Comparison of ENCODE assay signal across 30 cellular contexts in the genomic region with DNA sequence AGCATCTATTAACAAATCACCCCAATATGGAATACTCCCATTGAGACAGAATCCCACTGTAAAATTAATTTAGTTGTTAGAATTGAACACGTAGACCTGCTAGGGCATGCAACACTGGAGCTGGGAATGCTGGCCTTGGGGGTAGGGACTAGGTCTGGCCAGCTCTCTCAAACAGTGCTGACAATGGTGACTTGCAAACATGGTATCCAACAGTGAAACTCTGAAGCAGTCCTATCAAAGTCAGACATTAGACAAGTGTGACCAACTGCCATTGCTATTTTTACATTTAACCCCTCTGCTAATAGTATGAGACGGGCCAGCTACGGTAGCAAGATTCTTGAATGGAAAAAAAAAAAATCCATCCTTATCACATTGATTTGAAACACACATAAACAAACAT. TPM values are rescaled to one million over a fixed set of nuclear protein-coding genes. Genes with fewer than 3 reads are reported as not detected.
DNase-seq lines count a peak whose midpoint lies in the region; ATAC-seq and TF ChIP-seq lines count a peak whose summit lies in the region.
"Had no signal": no experiment of that assay in that cellular context is flagged by ENCODE, and none has a peak within 500 bp of the region (broad histone marks: within the 10 kb centered on the region; RNA-seq: fewer than 3 reads in every experiment).

No MANE protein-coding gene starts in this region.

- H3K79me2 ChIP-seq in GM23338 (replicated peaks; ENCODE audit: insufficient read depth) = peaks cover 99% of the 10 kb centered on the region

- H3F3A ChIP-seq in GM23338 (replicated peaks; ENCODE audit: low read depth) = no peaks in the 10 kb centered on the region

- peaks cover 22% of the 10 kb centered on the region for H3K36me3 Mint-ChIP-seq in GM23338 (ENCODE audit: low read depth)
- H3K36me3 Mint-ChIP-seq in activated T-helper 17 cell treated with anti-CD3 and anti-CD28 coated beads, Interleukin-2, amount 50 U/mL, for 72 hours (ENCODE audit: low read depth) = peaks cover 32% of the 10 kb centered on the region

- peaks cover 27% of the 10 kb centered on the region for H4K20me1 ChIP-seq in GM23338 (replicated peaks; ENCODE audit: insufficient read depth)

- H3K27ac Mint-ChIP-seq in GM23338 = no peak overlapping the region
- H3K27ac Mint-ChIP-seq in activated T-helper 17 cell treated with anti-CD3 and anti-CD28 coated beads, Interleukin-2, amount 50 U/mL, for 72 hours = peak overlapping the region; percentile 78
- H3K27ac Mint-ChIP-seq: activated CD4-positive, alpha-beta memory T cell treated with anti-CD3 and anti-CD28 coated beads, Interleukin-2, amount 10 ng/mL, durations not matched to agents 7 days and 5 days; activated naive CD4-positive, alpha-beta T cell treated with anti-CD3 and anti-CD28 coated beads for 36 hours; T-helper 2 cell treated with Interferon-gamma antibody and Interleukin-4, amounts not matched to agents 5 μg/mL and 100 μg/mL, for 36 hours had no signal

- intact Hi-C loops in left ventricle myocardium inferior (cut with micrococcal nuclease) = no loop called here

- H3K9me3 Mint-ChIP-seq in GM23338 = no peaks in the 10 kb centered on the region
- no peaks in the 10 kb centered on the region for H3K9me3 Mint-ChIP-seq in activated T-helper 17 cell treated with anti-CD3 and anti-CD28 coated beads, Interleukin-2, amount 50 U/mL, for 72 hours
- H3K9me3 Mint-ChIP-seq: activated CD4-positive, alpha-beta memory T cell treated with anti-CD3 and anti-CD28 coated beads, Interleukin-2, amount 10 ng/mL, durations not matched to agents 7 days and 5 days; activated naive CD4-positive, alpha-beta T cell treated with anti-CD3 and anti-CD28 coated beads for 36 hours; CD8-positive, alpha-beta memory T cell; immature natural killer cell; naive thymus-derived CD4-positive, alpha-beta T cell; stimulated activated naive CD8-positive, alpha-beta T cell treated with anti-CD3 and anti-CD28 coated beads, Interleukin-15, amount 100 ng/mL, for 72 hours; T-helper 2 cell treated with Interferon-gamma antibody and Interleukin-4, amounts not matched to agents 5 μg/mL and 100 μg/mL, for 36 hours had no signal

- no peak overlapping the region for H3K4me3 Mint-ChIP-seq in GM23338
- no peak overlapping the region for H3K4me3 Mint-ChIP-seq in activated T-helper 17 cell treated with anti-CD3 and anti-CD28 coated beads, Interleukin-2, amount 50 U/mL, for 72 hours
- H3K4me3 Mint-ChIP-seq: activated CD4-positive, alpha-beta memory T cell treated with anti-CD3 and anti-CD28 coated beads, Interleukin-2, amount 10 ng/mL, durations not matched to agents 7 days and 5 days; activated naive CD4-positive, alpha-beta T cell treated with anti-CD3 and anti-CD28 coated beads for 36 hours; CD8-positive, alpha-beta memory T cell; immature natural killer cell; naive thymus-derived CD4-positive, alpha-beta T cell; stimulated activated naive CD8-positive, alpha-beta T cell treated with anti-CD3 and anti-CD28 coated beads, Interleukin-15, amount 100 ng/mL, for 72 hours; T-helper 2 cell treated with Interferon-gamma antibody and Interleukin-4, amounts not matched to agents 5 μg/mL and 100 μg/mL, for 36 hours had no signal

- no peaks in the 10 kb centered on the region for H3K9me2 ChIP-seq in GM23338 (ENCODE audit: insufficient read depth)

- H3K36me3 ChIP-seq in GM23338 (ENCODE audit: insufficient read depth) (no peaks in the 10 kb centered on the region), left ventricle myocardium inferior (peaks cover 9% of the 10 kb centered on the region)
- H3K36me3 ChIP-seq: neutrophil had no signal

- H3K4me1 ChIP-seq in GM23338 (ENCODE audit: insufficient read depth) (no peaks in the 10 kb centered on the region; the same call in 1 of the 2 replicates), left ventricle myocardium inferior (peaks cover 80% of the 10 kb centered on the region)
- H3K4me1 ChIP-seq: BE2C had no signal

- H3K27me3 ChIP-seq in GM23338 (ENCODE audit: insufficient read depth) (no peaks in the 10 kb centered on the region), left ventricle myocardium inferior (ENCODE audit: low read depth) (no peaks in the 10 kb centered on the region)
- H3K27me3 ChIP-seq: BE2C, neutrophil had no signal

- H3K27me3 Mint-ChIP-seq in GM23338 (ENCODE audit: insufficient read depth, low read depth, poor library complexity) = peaks cover under 1% of the 10 kb centered on the region
- no peaks in the 10 kb centered on the region for H3K27me3 Mint-ChIP-seq in activated T-helper 17 cell treated with anti-CD3 and anti-CD28 coated beads, Interleukin-2, amount 50 U/mL, for 72 hours
- H3K27me3 Mint-ChIP-seq: activated CD4-positive, alpha-beta memory T cell treated with anti-CD3 and anti-CD28 coated beads, Interleukin-2, amount 10 ng/mL, durations not matched to agents 7 days and 5 days; naive thymus-derived CD4-positive, alpha-beta T cell; stimulated activated naive CD8-positive, alpha-beta T cell treated with anti-CD3 and anti-CD28 coated beads, Interleukin-15, amount 100 ng/mL, for 72 hours had no signal

- TF ChIP-seq CTCF in GM23338 (conservative IDR thresholded peaks at IDR 0.05; ENCODE audit: low read depth in 2 of 2) (no peak), left ventricle myocardium inferior (IDR thresholded peaks at IDR 0.05; ENCODE audit: borderline replicate concordance) (no peak)

- H2AFZ ChIP-seq in GM23338 = no peak overlapping the region

- no peak for DNase-seq in GM23338 (ENCODE audit: low spot score)
- DNase-seq in left ventricle myocardium inferior = no peak
- peak; percentile 10 for DNase-seq in renal cortical epithelial cell (ENCODE audit: low read depth)
- no peak for DNase-seq in middle frontal gyrus (ENCODE audit: extremely low spot score, low spot score)
- no peak for DNase-seq in stimulated activated CD4-positive, alpha-beta T cell treated with anti-CD3 and anti-CD28 coated beads, Interleukin-2, amount 100 ng/mL, for 24 hours
- no peak for DNase-seq in OCI-M2 (lab: John Stamatoyannopoulos, UW; ENCODE audit: unreplicated experiment)
- DNase-seq: activated CD4-positive, alpha-beta memory T cell treated with anti-CD3 and anti-CD28 coated beads, Interleukin-2, amount 10 ng/mL, durations not matched to agents 7 days and 5 days; activated CD8-positive, alpha-beta memory T cell treated with anti-CD3 and anti-CD28 coated beads, Interleukin-2, amount 50 U/mL, for 4 hours; activated naive CD4-positive, alpha-beta T cell treated with anti-CD3 and anti-CD28 coated beads for 36 hours; amniotic stem cell; BE2C; CD8-positive, alpha-beta memory T cell; effector CD4-positive, alpha-beta T cell; EL; GOT3; hypothalamus; immature natural killer cell; KG1; naive thymus-derived CD4-positive, alpha-beta T cell; NCI-H1930; NCI-H524 treated with DMSO at 0.1 percent for 48 hours; NK-92 treated with Interleukin-12 subunit alpha and Interleukin-12 subunit beta, amount 100 ng/mL, for 24 hours; PC-3; SHP77; small intestine; stimulated activated naive CD8-positive, alpha-beta T cell treated with anti-CD3 and anti-CD28 coated beads, Interleukin-15, amount 100 ng/mL, for 72 hours had no signal

- H3K4me3 ChIP-seq in GM23338 = no peak overlapping the region
- no peak overlapping the region for H3K4me3 ChIP-seq in left ventricle myocardium inferior
- H3K4me3 ChIP-seq: thoracic aorta had no signal

- no peak overlapping the region for H3K4me2 ChIP-seq in GM23338

- peak; percentile 42; the same call in 2 of the 3 replicates for ATAC-seq in GM23338
- ATAC-seq in activated T-helper 17 cell treated with anti-CD3 and anti-CD28 coated beads, Interleukin-2, amount 50 U/mL, for 72 hours (replicated peaks) = no peak
- ATAC-seq: naive thymus-derived CD4-positive, alpha-beta T cell; PC-3; stimulated activated naive CD8-positive, alpha-beta T cell treated with anti-CD3 and anti-CD28 coated beads, Interleukin-15, amount 100 ng/mL, for 72 hours had no signal

- peaks cover 28% of the 10 kb centered on the region for H3K4me1 Mint-ChIP-seq in GM23338
- H3K4me1 Mint-ChIP-seq in activated T-helper 17 cell treated with anti-CD3 and anti-CD28 coated beads, Interleukin-2, amount 50 U/mL, for 72 hours = peaks cover 18% of the 10 kb centered on the region

- H3K27ac ChIP-seq in GM23338 (ENCODE audit: low read depth) (no peak overlapping the region), left ventricle myocardium inferior (replicated peaks) (peak overlapping the region; percentile 38)
- H3K27ac ChIP-seq: neutrophil, thoracic aorta had no signal

- H3K9me3 ChIP-seq in left ventricle myocardium inferior (replicated peaks) = no peaks in the 10 kb centered on the region
- H3K9me3 ChIP-seq: BE2C, neutrophil, thoracic aorta had no signal

TF ChIP-seq in GM23338, 12 proteins besides CTCF, POLR2A, EP300 and RAD21:
- TF ChIP-seq ZNF331 (CRISPR knock-in tag; IDR thresholded peaks at IDR 0.05; ENCODE audit: low read depth) = no peak
- TF ChIP-seq, protein P1, sequence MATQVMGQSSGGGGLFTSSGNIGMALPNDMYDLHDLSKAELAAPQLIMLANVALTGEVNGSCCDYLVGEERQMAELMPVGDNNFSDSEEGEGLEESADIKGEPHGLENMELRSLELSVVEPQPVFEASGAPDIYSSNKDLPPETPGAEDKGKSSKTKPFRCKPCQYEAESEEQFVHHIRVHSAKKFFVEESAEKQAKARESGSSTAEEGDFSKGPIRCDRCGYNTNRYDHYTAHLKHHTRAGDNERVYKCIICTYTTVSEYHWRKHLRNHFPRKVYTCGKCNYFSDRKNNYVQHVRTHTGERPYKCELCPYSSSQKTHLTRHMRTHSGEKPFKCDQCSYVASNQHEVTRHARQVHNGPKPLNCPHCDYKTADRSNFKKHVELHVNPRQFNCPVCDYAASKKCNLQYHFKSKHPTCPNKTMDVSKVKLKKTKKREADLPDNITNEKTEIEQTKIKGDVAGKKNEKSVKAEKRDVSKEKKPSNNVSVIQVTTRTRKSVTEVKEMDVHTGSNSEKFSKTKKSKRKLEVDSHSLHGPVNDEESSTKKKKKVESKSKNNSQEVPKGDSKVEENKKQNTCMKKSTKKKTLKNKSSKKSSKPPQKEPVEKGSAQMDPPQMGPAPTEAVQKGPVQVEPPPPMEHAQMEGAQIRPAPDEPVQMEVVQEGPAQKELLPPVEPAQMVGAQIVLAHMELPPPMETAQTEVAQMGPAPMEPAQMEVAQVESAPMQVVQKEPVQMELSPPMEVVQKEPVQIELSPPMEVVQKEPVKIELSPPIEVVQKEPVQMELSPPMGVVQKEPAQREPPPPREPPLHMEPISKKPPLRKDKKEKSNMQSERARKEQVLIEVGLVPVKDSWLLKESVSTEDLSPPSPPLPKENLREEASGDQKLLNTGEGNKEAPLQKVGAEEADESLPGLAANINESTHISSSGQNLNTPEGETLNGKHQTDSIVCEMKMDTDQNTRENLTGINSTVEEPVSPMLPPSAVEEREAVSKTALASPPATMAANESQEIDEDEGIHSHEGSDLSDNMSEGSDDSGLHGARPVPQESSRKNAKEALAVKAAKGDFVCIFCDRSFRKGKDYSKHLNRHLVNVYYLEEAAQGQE (IDR thresholded peaks at IDR 0.05; ENCODE audit: unreplicated experiment) = no peak
- no peak for TF ChIP-seq JUNB (IDR thresholded peaks at IDR 0.05; ENCODE audit: unreplicated experiment)

RNA-seq across cellular contexts. Expression of a gene that starts 7.2 kb away (rescaled TPM):
- total RNA-seq in GM23338 (2014; rRNA removed; shearing (Covaris generic)) = 20.7 and 30.2 TPM in 2 replicates
- polyA plus RNA-seq in GM23338 (2016; fragmentation: Nextera tagmentation; extraction: Ambion mirVana) = 11.9 and 16.9 TPM in 2 replicates
- 1 to 10 TPM; 5.8 to 8.6 TPM for total RNA-seq in activated T-helper 17 cell treated with anti-CD3 and anti-CD28 coated beads, Interleukin-2, amount 50 U/mL, for 72 hours
- 12.8 TPM for total RNA-seq in left ventricle myocardium inferior
- total RNA-seq in renal cortical epithelial cell = 11.8 and 12.5 TPM in 2 replicates
